Comparison of ENCODE assay signal across 8 cellular contexts in genomic region chr2:51710222-51710621, GRCh38.
A peak's percentile ranks its signal among the peaks of the same experiment; 100 is the strongest.
DNase-seq lines count a peak whose midpoint lies in the region; ATAC-seq and TF ChIP-seq lines count a peak whose summit lies in the region.

No MANE protein-coding gene starts in this region.

- no peak overlapping the region for H3K9ac ChIP-seq in HCT116 (ENCODE audit: low read length)

- no peaks in the 10 kb centered on the region for H4K20me1 ChIP-seq in HCT116 (ENCODE audit: insufficient read depth)
- no peaks in the 10 kb centered on the region for H4K20me1 ChIP-seq in PC-9 (ENCODE audit: insufficient read depth)

- peak; percentile 79 for ATAC-seq in HCT116
- no peak for ATAC-seq in GM19455 (IDR thresholded peaks at IDR 0.05; ENCODE audit: unreplicated experiment)
- ATAC-seq in GM18868 (IDR thresholded peaks at IDR 0.05; ENCODE audit: unreplicated experiment): no peak

- H3K9me2 ChIP-seq in HCT116 (ENCODE audit: insufficient read depth): no peaks in the 10 kb centered on the region
- H3K9me2 ChIP-seq in PC-9 (ENCODE audit: insufficient read depth): no peaks in the 10 kb centered on the region

- peak; percentile 48 for TF ChIP-seq RAD21 in HCT116 (IDR thresholded peaks at IDR 0.05; ENCODE audit: low read depth)

- RAD21 ChIA-PET in HCT116 (lab: Charles Lee; ENCODE audit: low non-redundant PET in 1 of 2, low total read pairs in 2 of 2, uncharacterized antibody in 2 of 2, unreplicated experiment in 2 of 2): no interaction called here

- peak; percentile 5 for DNase-seq in GM10266 (ENCODE audit: extremely low spot score)
- peak; percentile 12 for DNase-seq in HCT116 (ENCODE audit: low read depth, low spot score)
- peak; percentile 5 for DNase-seq in NCI-H82 treated with DMSO at 0.1 percent for 48 hours (lab: John Stamatoyannopoulos, UW; ENCODE audit: unreplicated experiment)
- DNase-seq in iPS-NIHi7 (ENCODE audit: extremely low spot score): peak; percentile 80
- DNase-seq in PC-9: no peak
- no peak for DNase-seq in stimulated activated CD4-positive, alpha-beta T cell treated with anti-CD3 and anti-CD28 coated beads, Interleukin-4, amount 100 ng/mL, for 4 hours

- no peak overlapping the region for H2AFZ ChIP-seq in HCT116 (ENCODE audit: low read depth, low read length, poor library complexity, severe bottlenecking)
- H2AFZ ChIP-seq in PC-9: no peak overlapping the region

- TF ChIP-seq CTCF in GM10266 (IDR thresholded peaks at IDR 0.05; ENCODE audit: control insufficient read depth, insufficient read depth, low read depth, missing control alignments): peak; percentile 45
- peak in 1 of 3 experiments; percentile 38; a peak in 2 of 6 replicates for TF ChIP-seq CTCF in HCT116 (IDR thresholded peaks at IDR 0.05 in 2 of 3, conservative IDR thresholded peaks at IDR 0.05 in 1 of 3; ENCODE audit: borderline replicate concordance in 1 of 3, insufficient read depth in 1 of 3, low read depth in 2 of 3, low read length in 2 of 3)
- TF ChIP-seq CTCF in PC-9 (conservative IDR thresholded peaks at IDR 0.05): no peak

- H3K27ac ChIP-seq in HCT116 (ENCODE audit: low read depth, low read length): no peak overlapping the region
- no peak overlapping the region for H3K27ac ChIP-seq in PC-9

- CTCF ChIA-PET in HCT116 (lab: Charles Lee) (no interaction called here), PC-9 (lab: Charles Lee) (no interaction called here)

- H3K36me3 ChIP-seq in HCT116 (ENCODE audit: control insufficient read depth in 1 of 2, insufficient read depth in 2 of 2, low read length in 2 of 2) (no peaks in the 10 kb centered on the region), PC-9 (ENCODE audit: low read depth) (no peaks in the 10 kb centered on the region)

- BruUV-seq in HCT116 (replicated peaks; lab: Mats Ljungman, UMichigan): no TSS peak
- no TSS peak for BruUV-seq in PC-9 (replicated peaks; lab: Mats Ljungman, UMichigan)

- H3K4me1 ChIP-seq in HCT116 (ENCODE audit: control insufficient read depth in 1 of 2, insufficient read depth in 2 of 2, low read length in 2 of 2) (no peaks in the 10 kb centered on the region), PC-9 (replicated peaks; ENCODE audit: insufficient read depth) (no peaks in the 10 kb centered on the region)

- no peaks in the 10 kb centered on the region for H3K27me3 ChIP-seq in HCT116 (ENCODE audit: insufficient read depth, low read length)
- H3K27me3 ChIP-seq in PC-9 (ENCODE audit: insufficient read depth, low read depth): no peaks in the 10 kb centered on the region

- intact Hi-C loops in HCT116 (cut with micrococcal nuclease): loop anchor here (5.0 kb wide), 1 partner anchor 1173 kb away; no protein-coding TSS in a partner anchor
- intact Hi-C loops in PC-9 (cut with micrococcal nuclease; ENCODE audit: unreplicated experiment): no loop called here

- H3K9me3 ChIP-seq in HCT116 (ENCODE audit: control insufficient read depth in 1 of 2, insufficient read depth in 1 of 2, low read depth in 1 of 2, low read length in 2 of 2) (no peaks in the 10 kb centered on the region), PC-9 (ENCODE audit: insufficient read depth, low read depth) (no peaks in the 10 kb centered on the region)

- H3K4me3 ChIP-seq in HCT116 (replicated peaks in 1 of 2; ENCODE audit: low read depth in 1 of 2, low read length in 2 of 2) (no peak overlapping the region), PC-9 (no peak overlapping the region)

- H3K79me2 ChIP-seq in HCT116 (ENCODE audit: insufficient read depth, low read length) (no peaks in the 10 kb centered on the region), PC-9 (ENCODE audit: low read depth) (no peaks in the 10 kb centered on the region)

- TF ChIP-seq POLR2A in HCT116 (IDR thresholded peaks at IDR 0.05; ENCODE audit: borderline replicate concordance, extremely low read depth, insufficient read depth, insufficient read length): no peak

- POLR2A ChIA-PET in HCT116 (lab: Charles Lee): no interaction called here
- POLR2A ChIA-PET in PC-9 (lab: Charles Lee; ENCODE audit: unreplicated experiment): no interaction called here

- no peak overlapping the region for H3K4me2 ChIP-seq in HCT116 (ENCODE audit: low read length)
- no peak overlapping the region for H3K4me2 ChIP-seq in PC-9

- no peaks in the 10 kb centered on the region for H3F3A ChIP-seq in PC-9 (ENCODE audit: insufficient read depth, low read depth)

TF ChIP-seq in HCT116, 20 proteins besides CTCF, POLR2A, EP300 and RAD21:
- TF ChIP-seq SIN3A (IDR thresholded peaks at IDR 0.05; ENCODE audit: low read depth) (no peak), YY1 (IDR thresholded peaks at IDR 0.05; ENCODE audit: extremely low read depth, insufficient replicate concordance, low read depth, low read length) (no peak), TCF7L2 (IDR thresholded peaks at IDR 0.05; ENCODE audit: borderline replicate concordance, extremely low read depth, insufficient read depth, insufficient read length) (no peak), ZNF274 (IDR thresholded peaks at IDR 0.05; ENCODE audit: low read depth, low read length) (no peak), FOSL1 (IDR thresholded peaks at IDR 0.05; ENCODE audit: low read depth) (no peak), EZH2 (IDR thresholded peaks at IDR 0.05) (no peak), CBX3 (IDR thresholded peaks at IDR 0.05; ENCODE audit: low read depth) (no peak), ZBTB33 (IDR thresholded peaks at IDR 0.05; ENCODE audit: extremely low read depth, insufficient replicate concordance, low read length) (no peak), JUND (IDR thresholded peaks at IDR 0.05) (no peak)

Comparison
In these comparisons a context has a peak if more than half of its experiments do, and no peak if none do; other contexts are left out.
1. DNase-seq: peak in GM10266 (single experiment), HCT116 (single experiment), NCI-H82 treated with DMSO at 0.1 percent for 48 hours (single experiment) and iPS-NIHi7 (single experiment); none in PC-9 (0 of 2) and stimulated activated CD4-positive, alpha-beta T cell treated with anti-CD3 and anti-CD28 coated beads, Interleukin-4, amount 100 ng/mL, for 4 hours (0 of 2).